8 cellular contexts compared by ENCODE assay signal in the genomic region with DNA sequence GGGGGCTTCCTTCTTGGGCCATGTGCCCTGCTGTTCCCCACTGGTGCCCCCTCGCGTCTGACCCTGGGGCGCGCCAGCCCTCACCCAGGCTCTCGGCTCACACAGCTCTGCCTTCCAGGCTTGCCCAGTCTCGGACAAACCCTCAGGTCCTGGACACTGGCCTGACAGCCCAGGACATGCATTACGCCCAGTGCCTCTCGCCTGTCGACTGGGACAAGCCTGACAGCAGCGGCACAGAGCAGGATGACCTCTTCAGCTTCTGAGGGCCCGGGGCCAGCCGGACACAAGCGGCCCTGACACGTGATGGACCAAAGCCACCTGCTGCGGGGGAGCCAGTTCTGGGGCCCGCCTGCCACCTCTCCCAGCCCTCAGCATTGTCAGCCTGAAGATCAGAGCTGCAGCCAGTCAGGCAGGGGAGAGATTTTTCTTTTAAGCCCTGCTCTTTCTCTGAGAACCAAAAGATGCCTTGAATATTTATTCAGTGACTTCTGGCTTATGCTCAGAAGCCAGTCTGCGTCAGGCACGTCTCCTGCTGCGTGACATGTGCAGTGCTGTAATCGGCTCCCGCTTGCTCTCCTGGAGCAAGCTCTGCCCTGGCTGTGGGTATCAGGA.
DNase-seq lines count a peak whose midpoint lies in the region; ATAC-seq lines count a peak whose summit lies in the region.

No MANE protein-coding gene starts in this region.

- H3K9me3 ChIP-seq in muscle layer of colon (ENCODE audit: low read length) = no peaks in the 10 kb centered on the region

- peak overlapping the region; percentile 92 for H3K4me3 Mint-ChIP-seq in central memory CD8-positive, alpha-beta T cell

- H3K27me3 Mint-ChIP-seq in central memory CD8-positive, alpha-beta T cell = no peaks in the 10 kb centered on the region

- H3K4me1 Mint-ChIP-seq in central memory CD8-positive, alpha-beta T cell = peaks cover 49% of the 10 kb centered on the region

- H3K36me3 ChIP-seq in muscle layer of colon (ENCODE audit: insufficient read depth, low read length) = peaks cover 11% of the 10 kb centered on the region

- peak overlapping the region; percentile 88 for H3K27ac ChIP-seq in muscle layer of colon (ENCODE audit: low read depth, low read length)

- peaks cover 38% of the 10 kb centered on the region for H3K4me1 ChIP-seq in muscle layer of colon (ENCODE audit: insufficient read depth, low read length)

- no peak overlapping the region for H3K27ac Mint-ChIP-seq in central memory CD8-positive, alpha-beta T cell (ENCODE audit: low read depth)

- no peaks in the 10 kb centered on the region for H3K27me3 ChIP-seq in muscle layer of colon (ENCODE audit: control insufficient read depth in 1 of 2, insufficient read depth in 2 of 2, low read length in 2 of 2)

- no peak overlapping the region for H3K9ac ChIP-seq in muscle layer of colon (ENCODE audit: low read length)

- H3K36me3 Mint-ChIP-seq in central memory CD8-positive, alpha-beta T cell (ENCODE audit: insufficient read depth) = peaks cover 26% of the 10 kb centered on the region

- peak overlapping the region; percentile 8 to 44 for H3K4me3 ChIP-seq in muscle layer of colon (ENCODE audit: low read depth in 1 of 2, low read length in 2 of 2)

- H3K9me3 Mint-ChIP-seq in central memory CD8-positive, alpha-beta T cell = no peaks in the 10 kb centered on the region

- no peak for ATAC-seq in central memory CD8-positive, alpha-beta T cell (replicated peaks; ENCODE audit: extremely low read depth, poor library complexity, severe bottlenecking)
- ATAC-seq in HG02642 (IDR thresholded peaks at IDR 0.05; ENCODE audit: poor library complexity, unreplicated experiment) (no peak), GM18861 (IDR thresholded peaks at IDR 0.05; ENCODE audit: unreplicated experiment) (no peak)

- DNase-seq in AG20443 (ENCODE audit: low spot score) = peak; percentile 89
- DNase-seq in NAMALWA (ENCODE audit: low spot score) = peak; percentile 81
- DNase-seq in central memory CD8-positive, alpha-beta T cell (ENCODE audit: low spot score in 2 of 2) = peak in 1 of 2 donors; percentile 16
- no peak for DNase-seq in SW 1271 (lab: John Stamatoyannopoulos, UW)
- DNase-seq in NCI-H2107 (lab: John Stamatoyannopoulos, UW) = no peak

Comparison
In these comparisons a context has a peak if more than half of its experiments do, and no peak if none do; other contexts are left out.
1. DNase-seq: peak in AG20443 (single experiment) and NAMALWA (single experiment); none in SW 1271 (0 of 2) and NCI-H2107 (single experiment).